Comparison of ENCODE assay signal across 1 cellular context in genomic region chr6:84739866-84740208, GRCh38.
TF ChIP-seq lines count a peak whose summit lies in the region.

No MANE protein-coding gene starts in this region.

TF ChIP-seq in SK-N-SH, 30 proteins besides CTCF, POLR2A, EP300 and RAD21 (continued from another document):
- TF ChIP-seq IRF3 (IDR thresholded peaks at IDR 0.05; ENCODE audit: low read depth, low read length): no peak
- TF ChIP-seq POLR2AphosphoS5 (IDR thresholded peaks at IDR 0.05; ENCODE audit: low read depth, low read length): no peak
- no peak for TF ChIP-seq FOXJ3 (CRISPR knock-in tag; IDR thresholded peaks at IDR 0.05)
- TF ChIP-seq EZH2phosphoT487 (IDR thresholded peaks at IDR 0.05; ENCODE audit: borderline replicate concordance, low read depth): no peak
- TF ChIP-seq FOSL2 (IDR thresholded peaks at IDR 0.05; ENCODE audit: borderline replicate concordance, low read depth): peak; percentile 30; the same call in 1 of the 2 replicates
TF ChIP-seq in SK-N-SH: peak in this region for 2.
